ENCODE assay signal across 8 cellular contexts in genomic region chr2:11411768-11412448, GRCh38. TPM values are rescaled to one million over a fixed set of nuclear protein-coding genes. Genes with fewer than 3 reads are reported as not detected.
DNase-seq lines count a peak whose midpoint lies in the region; ATAC-seq and TF ChIP-seq lines count a peak whose summit lies in the region.

No MANE protein-coding gene starts in this region.

- ATAC-seq in activated CD8-positive, alpha-beta T cell treated with anti-CD3 and anti-CD28 coated beads for 36 hours = no peak
- no peak for ATAC-seq in activated CD8-positive, alpha-beta T cell treated with anti-CD3 and anti-CD28 coated beads, Interleukin-2, amount 10 ng/mL, durations not matched to agents 7 days and 5 days
- ATAC-seq in memory B cell (ENCODE audit: low read depth) (no peak), GM21576 (IDR thresholded peaks at IDR 0.05; ENCODE audit: unreplicated experiment) (no peak), HG03159 (IDR thresholded peaks at IDR 0.05; ENCODE audit: unreplicated experiment) (no peak), HG02885 (IDR thresholded peaks at IDR 0.05; ENCODE audit: poor library complexity, unreplicated experiment) (no peak)

- DNase-seq in activated CD8-positive, alpha-beta T cell treated with anti-CD3 and anti-CD28 coated beads for 36 hours = peak; percentile 8
- no peak for DNase-seq in activated CD8-positive, alpha-beta T cell treated with anti-CD3 and anti-CD28 coated beads, Interleukin-2, amount 10 ng/mL, durations not matched to agents 7 days and 5 days
- peak; percentile 55 for DNase-seq in NCI-H460 (ENCODE audit: extremely low read depth, low read depth)
- DNase-seq in choroid plexus epithelial cell (ENCODE audit: low read depth) = peak; percentile 71
- no peak for DNase-seq in memory B cell (ENCODE audit: low spot score in 2 of 2)

- intact Hi-C loops in activated CD8-positive, alpha-beta T cell treated with anti-CD3 and anti-CD28 coated beads for 36 hours (cut with micrococcal nuclease) = loop anchor here (5.0 kb wide), 1 partner anchor 280 kb away; a partner anchor contains a TSS

- no peak overlapping the region for H3K27ac Mint-ChIP-seq in activated CD8-positive, alpha-beta T cell treated with anti-CD3 and anti-CD28 coated beads for 36 hours
- no peak overlapping the region for H3K27ac Mint-ChIP-seq in activated CD8-positive, alpha-beta T cell treated with anti-CD3 and anti-CD28 coated beads, Interleukin-2, amount 10 ng/mL, durations not matched to agents 7 days and 5 days
- no peak overlapping the region for H3K27ac Mint-ChIP-seq in memory B cell

- peaks cover 17% of the 10 kb centered on the region for H3K27me3 Mint-ChIP-seq in activated CD8-positive, alpha-beta T cell treated with anti-CD3 and anti-CD28 coated beads for 36 hours
- peaks cover 15% of the 10 kb centered on the region for H3K27me3 Mint-ChIP-seq in activated CD8-positive, alpha-beta T cell treated with anti-CD3 and anti-CD28 coated beads, Interleukin-2, amount 10 ng/mL, durations not matched to agents 7 days and 5 days (ENCODE audit: low read depth)
- peaks cover 15% of the 10 kb centered on the region for H3K27me3 Mint-ChIP-seq in memory B cell

- no peak overlapping the region for H3K4me3 Mint-ChIP-seq in activated CD8-positive, alpha-beta T cell treated with anti-CD3 and anti-CD28 coated beads for 36 hours
- no peak overlapping the region for H3K4me3 Mint-ChIP-seq in activated CD8-positive, alpha-beta T cell treated with anti-CD3 and anti-CD28 coated beads, Interleukin-2, amount 10 ng/mL, durations not matched to agents 7 days and 5 days
- peak overlapping the region; percentile 54 for H3K4me3 Mint-ChIP-seq in memory B cell

- no peaks in the 10 kb centered on the region for H3K4me1 Mint-ChIP-seq in activated CD8-positive, alpha-beta T cell treated with anti-CD3 and anti-CD28 coated beads for 36 hours (ENCODE audit: low read depth)
- H3K4me1 Mint-ChIP-seq in activated CD8-positive, alpha-beta T cell treated with anti-CD3 and anti-CD28 coated beads, Interleukin-2, amount 10 ng/mL, durations not matched to agents 7 days and 5 days (ENCODE audit: low read depth) = no peaks in the 10 kb centered on the region
- H3K4me1 Mint-ChIP-seq in memory B cell = peaks cover 2% of the 10 kb centered on the region

- peak overlapping the region; percentile 43 for H3K4me3 ChIP-seq in choroid plexus epithelial cell (ENCODE audit: low read depth, low read length)

- TF ChIP-seq CTCF in activated CD8-positive, alpha-beta T cell treated with anti-CD3 and anti-CD28 coated beads for 36 hours (IDR thresholded peaks at IDR 0.05) = peak; percentile 40
- peak; percentile 95 for TF ChIP-seq CTCF in choroid plexus epithelial cell (conservative IDR thresholded peaks at IDR 0.05; ENCODE audit: low read depth, low read length)

- CTCF ChIA-PET in activated CD8-positive, alpha-beta T cell treated with anti-CD3 and anti-CD28 coated beads for 36 hours (lab: Charles Lee) = interaction anchor here (1.2 to 1.7 kb wide), 5 partner anchors 10 to 280 kb away, joined by 3 to 8 read pairs (median 4); a partner anchor contains a TSS
- CTCF ChIA-PET in activated CD8-positive, alpha-beta T cell treated with anti-CD3 and anti-CD28 coated beads, Interleukin-2, amount 10 ng/mL, durations not matched to agents 7 days and 5 days (lab: Charles Lee) = interaction anchor here (1.2 to 3.4 kb wide), 2 partner anchors 21 to 279 kb away, joined by 3 to 22 read pairs; a partner anchor contains a TSS

- no peaks in the 10 kb centered on the region for H3K36me3 Mint-ChIP-seq in activated CD8-positive, alpha-beta T cell treated with anti-CD3 and anti-CD28 coated beads for 36 hours (ENCODE audit: low read depth)
- H3K36me3 Mint-ChIP-seq in activated CD8-positive, alpha-beta T cell treated with anti-CD3 and anti-CD28 coated beads, Interleukin-2, amount 10 ng/mL, durations not matched to agents 7 days and 5 days (ENCODE audit: low read depth) = no peaks in the 10 kb centered on the region
- H3K36me3 Mint-ChIP-seq in memory B cell = peaks cover 1% of the 10 kb centered on the region

- no peaks in the 10 kb centered on the region for H3K9me3 Mint-ChIP-seq in activated CD8-positive, alpha-beta T cell treated with anti-CD3 and anti-CD28 coated beads for 36 hours
- no peaks in the 10 kb centered on the region for H3K9me3 Mint-ChIP-seq in activated CD8-positive, alpha-beta T cell treated with anti-CD3 and anti-CD28 coated beads, Interleukin-2, amount 10 ng/mL, durations not matched to agents 7 days and 5 days (ENCODE audit: insufficient read depth)
- H3K9me3 Mint-ChIP-seq in memory B cell = no peaks in the 10 kb centered on the region

- POLR2A ChIA-PET in activated CD8-positive, alpha-beta T cell treated with anti-CD3 and anti-CD28 coated beads for 36 hours (lab: Charles Lee) = no interaction called here
- POLR2A ChIA-PET in activated CD8-positive, alpha-beta T cell treated with anti-CD3 and anti-CD28 coated beads, Interleukin-2, amount 10 ng/mL, durations not matched to agents 7 days and 5 days (lab: Charles Lee) = no interaction called here

RNA-seq across cellular contexts. Expression of gene E2F6, which starts 54.1 kb away (rescaled TPM):
- total RNA-seq in activated CD8-positive, alpha-beta T cell treated with anti-CD3 and anti-CD28 coated beads for 36 hours = 10 to 100 TPM in 1 of 2 experiments, 1 to 10 TPM in 1; 9.8 to 10.5 TPM
- 1 to 10 TPM; 8.2 to 8.4 TPM for total RNA-seq in activated CD8-positive, alpha-beta T cell treated with anti-CD3 and anti-CD28 coated beads, Interleukin-2, amount 10 ng/mL, durations not matched to agents 7 days and 5 days
- total RNA-seq in NCI-H460 (2014; rRNA removed; shearing (Covaris generic)) = 27.9 and 29.8 TPM in 2 replicates
- polyA plus RNA-seq in NCI-H460 (2014; cell fraction: nucleus; rRNA removed) = 40.4 and 45.4 TPM in 2 replicates

Comparison
In these comparisons a context has a peak if more than half of its experiments do, and no peak if none do; other contexts are left out.
1. DNase-seq: peak in activated CD8-positive, alpha-beta T cell treated with anti-CD3 and anti-CD28 coated beads for 36 hours (single experiment), NCI-H460 (single experiment) and choroid plexus epithelial cell (single experiment); none in activated CD8-positive, alpha-beta T cell treated with anti-CD3 and anti-CD28 coated beads, Interleukin-2, amount 10 ng/mL, durations not matched to agents 7 days and 5 days (single experiment) and memory B cell (0 of 2).